In the genomic region with DNA sequence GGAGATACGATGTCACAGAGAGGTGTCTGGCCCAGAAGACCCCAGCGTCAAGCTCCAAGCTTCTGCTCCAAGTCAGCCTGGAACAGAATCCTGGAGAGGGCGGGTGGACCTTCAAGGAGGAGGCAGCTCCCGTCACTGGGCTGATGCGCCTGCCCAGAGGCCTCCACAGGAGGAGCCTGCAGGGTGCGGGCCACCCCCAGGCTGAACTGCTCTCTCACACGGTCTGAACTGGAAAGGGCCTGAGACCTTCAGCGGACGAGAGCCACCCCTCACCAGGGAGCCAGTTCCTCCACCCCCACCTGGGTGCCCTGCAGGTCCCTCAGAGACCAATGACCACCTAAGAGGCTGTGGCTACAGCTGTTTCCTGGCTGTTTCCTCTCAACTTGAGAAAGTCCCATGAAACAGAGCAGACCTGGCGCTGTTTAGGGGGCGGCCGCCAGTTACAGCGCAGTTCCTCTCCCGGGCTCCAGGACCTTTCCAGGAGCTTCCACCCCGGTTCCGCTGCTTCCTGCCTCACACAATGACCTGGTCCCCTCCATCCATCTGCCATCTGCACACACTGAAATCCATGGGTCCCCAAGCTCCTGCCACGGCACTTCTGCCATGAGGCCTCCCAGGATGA, we compare ENCODE assay signal across 19 cellular contexts.
"Had no signal": no experiment of that assay in that cellular context is flagged by ENCODE, and none has a peak within 500 bp of the region (broad histone marks: within the 10 kb centered on the region; RNA-seq: fewer than 3 reads in every experiment).

No MANE protein-coding gene starts in this region.

- H3K4me1 ChIP-seq: prostate gland had no signal

- DNase-seq: activated CD4-positive, alpha-beta T cell treated with anti-CD3 and anti-CD28 coated beads for 1 hour; activated CD4-positive, alpha-beta T cell treated with anti-CD3 and anti-CD28 coated beads, Interleukin-2, amount 50 U/mL, for 1 hour; activated CD8-positive, alpha-beta T cell treated with anti-CD3 and anti-CD28 coated beads, Interleukin-2, amount 10 ng/mL, durations not matched to agents 7 days and 5 days; activated T-cell treated with anti-CD3 and anti-CD28 coated beads, Interleukin-2, amount 50 U/mL, for 24 hours; amygdala; colonic mucosa; hippocampal formation; left cardiac atrium; midbrain; natural killer cell; ovary; stimulated activated CD4-positive, alpha-beta T cell treated with anti-CD3 and anti-CD28 coated beads, Interleukin-4, amount 100 ng/mL, for 1 hour had no signal

- FAIRE-seq: bronchial epithelial cell, frontal cortex had no signal

- H3K27ac ChIP-seq: colonic mucosa, esophagus muscularis mucosa, ovary, prostate gland, tibial nerve had no signal

- H3K4me3 ChIP-seq: colonic mucosa, esophagus muscularis mucosa, ovary, prostate gland, tibial nerve had no signal

- H3K36me3 ChIP-seq: colonic mucosa, esophagus muscularis mucosa, ovary, prostate gland, tibial nerve had no signal

- H3K9me3 ChIP-seq: colonic mucosa, ovary, prostate gland had no signal

- H3K27me3 ChIP-seq: colonic mucosa, ovary had no signal

- ATAC-seq: activated CD8-positive, alpha-beta T cell treated with anti-CD3 and anti-CD28 coated beads, Interleukin-2, amount 10 ng/mL, durations not matched to agents 7 days and 5 days; activated naive CD4-positive, alpha-beta T cell treated with anti-CD3 and anti-CD28 coated beads, Interleukin-2, amount 50 U/mL, for 72 hours; activated T-helper 17 cell treated with anti-CD3 and anti-CD28 coated beads, Interleukin-2, amount 50 U/mL, for 72 hours; left cardiac atrium; natural killer cell had no signal
